Comparison of ENCODE assay signal across 1 cellular context in the genomic region with DNA sequence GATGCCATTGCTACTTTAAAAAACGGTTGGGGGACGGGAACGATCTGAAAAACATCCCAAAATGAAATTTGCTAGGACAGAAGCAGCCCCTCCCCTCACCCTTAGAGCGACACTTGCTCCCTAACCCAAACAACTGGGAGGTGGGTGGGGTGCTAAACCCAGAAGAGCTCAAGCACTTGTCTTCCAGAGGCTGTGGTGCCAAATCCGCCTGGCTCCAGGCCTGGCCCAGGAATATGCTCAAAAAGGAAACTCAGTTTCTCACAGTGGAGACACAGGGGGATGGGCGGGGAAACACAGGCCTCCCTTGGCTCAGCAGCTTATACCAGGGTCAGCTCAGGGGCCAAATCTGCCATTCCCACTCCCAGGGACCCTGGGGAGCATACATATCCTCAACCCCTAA.
TF ChIP-seq lines count a peak whose summit lies in the region.

No MANE protein-coding gene starts in this region.

TF ChIP-seq in HepG2, 621 proteins besides CTCF, POLR2A, EP300 and RAD21:
- TF ChIP-seq, protein P1, sequence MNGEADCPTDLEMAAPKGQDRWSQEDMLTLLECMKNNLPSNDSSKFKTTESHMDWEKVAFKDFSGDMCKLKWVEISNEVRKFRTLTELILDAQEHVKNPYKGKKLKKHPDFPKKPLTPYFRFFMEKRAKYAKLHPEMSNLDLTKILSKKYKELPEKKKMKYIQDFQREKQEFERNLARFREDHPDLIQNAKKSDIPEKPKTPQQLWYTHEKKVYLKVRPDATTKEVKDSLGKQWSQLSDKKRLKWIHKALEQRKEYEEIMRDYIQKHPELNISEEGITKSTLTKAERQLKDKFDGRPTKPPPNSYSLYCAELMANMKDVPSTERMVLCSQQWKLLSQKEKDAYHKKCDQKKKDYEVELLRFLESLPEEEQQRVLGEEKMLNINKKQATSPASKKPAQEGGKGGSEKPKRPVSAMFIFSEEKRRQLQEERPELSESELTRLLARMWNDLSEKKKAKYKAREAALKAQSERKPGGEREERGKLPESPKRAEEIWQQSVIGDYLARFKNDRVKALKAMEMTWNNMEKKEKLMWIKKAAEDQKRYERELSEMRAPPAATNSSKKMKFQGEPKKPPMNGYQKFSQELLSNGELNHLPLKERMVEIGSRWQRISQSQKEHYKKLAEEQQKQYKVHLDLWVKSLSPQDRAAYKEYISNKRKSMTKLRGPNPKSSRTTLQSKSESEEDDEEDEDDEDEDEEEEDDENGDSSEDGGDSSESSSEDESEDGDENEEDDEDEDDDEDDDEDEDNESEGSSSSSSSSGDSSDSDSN (CRISPR knock-in tag; IDR thresholded peaks at IDR 0.05), result 0 out of 2 replicates have a peak, but pooled peaks have one; percentile 1
- TF ChIP-seq POLR2G (IDR thresholded peaks at IDR 0.05; ENCODE audit: low read depth, low read length) (0 out of 2 replicates have a peak, but pooled peaks have one; percentile 17), ZFP91 (CRISPR knock-in tag; IDR thresholded peaks at IDR 0.05; ENCODE audit: borderline replicate concordance) (peak; percentile 44; the same call in 1 of the 2 replicates), TFAP4 (IDR thresholded peaks at IDR 0.05; ENCODE audit: borderline replicate concordance, low read depth) (0 out of 2 replicates have a peak, but pooled peaks have one; percentile 5), REST (IDR thresholded peaks at IDR 0.05; ENCODE audit: borderline replicate concordance in 1 of 2, low read depth in 1 of 2, low read length in 2 of 2) (no peak), NCOA2 (CRISPR knock-in tag; IDR thresholded peaks at IDR 0.05) (no peak), ZNF687 (CRISPR knock-in tag; IDR thresholded peaks at IDR 0.05) (peak; percentile 5; the same call in 1 of the 2 replicates)
- TF ChIP-seq, protein P2, sequence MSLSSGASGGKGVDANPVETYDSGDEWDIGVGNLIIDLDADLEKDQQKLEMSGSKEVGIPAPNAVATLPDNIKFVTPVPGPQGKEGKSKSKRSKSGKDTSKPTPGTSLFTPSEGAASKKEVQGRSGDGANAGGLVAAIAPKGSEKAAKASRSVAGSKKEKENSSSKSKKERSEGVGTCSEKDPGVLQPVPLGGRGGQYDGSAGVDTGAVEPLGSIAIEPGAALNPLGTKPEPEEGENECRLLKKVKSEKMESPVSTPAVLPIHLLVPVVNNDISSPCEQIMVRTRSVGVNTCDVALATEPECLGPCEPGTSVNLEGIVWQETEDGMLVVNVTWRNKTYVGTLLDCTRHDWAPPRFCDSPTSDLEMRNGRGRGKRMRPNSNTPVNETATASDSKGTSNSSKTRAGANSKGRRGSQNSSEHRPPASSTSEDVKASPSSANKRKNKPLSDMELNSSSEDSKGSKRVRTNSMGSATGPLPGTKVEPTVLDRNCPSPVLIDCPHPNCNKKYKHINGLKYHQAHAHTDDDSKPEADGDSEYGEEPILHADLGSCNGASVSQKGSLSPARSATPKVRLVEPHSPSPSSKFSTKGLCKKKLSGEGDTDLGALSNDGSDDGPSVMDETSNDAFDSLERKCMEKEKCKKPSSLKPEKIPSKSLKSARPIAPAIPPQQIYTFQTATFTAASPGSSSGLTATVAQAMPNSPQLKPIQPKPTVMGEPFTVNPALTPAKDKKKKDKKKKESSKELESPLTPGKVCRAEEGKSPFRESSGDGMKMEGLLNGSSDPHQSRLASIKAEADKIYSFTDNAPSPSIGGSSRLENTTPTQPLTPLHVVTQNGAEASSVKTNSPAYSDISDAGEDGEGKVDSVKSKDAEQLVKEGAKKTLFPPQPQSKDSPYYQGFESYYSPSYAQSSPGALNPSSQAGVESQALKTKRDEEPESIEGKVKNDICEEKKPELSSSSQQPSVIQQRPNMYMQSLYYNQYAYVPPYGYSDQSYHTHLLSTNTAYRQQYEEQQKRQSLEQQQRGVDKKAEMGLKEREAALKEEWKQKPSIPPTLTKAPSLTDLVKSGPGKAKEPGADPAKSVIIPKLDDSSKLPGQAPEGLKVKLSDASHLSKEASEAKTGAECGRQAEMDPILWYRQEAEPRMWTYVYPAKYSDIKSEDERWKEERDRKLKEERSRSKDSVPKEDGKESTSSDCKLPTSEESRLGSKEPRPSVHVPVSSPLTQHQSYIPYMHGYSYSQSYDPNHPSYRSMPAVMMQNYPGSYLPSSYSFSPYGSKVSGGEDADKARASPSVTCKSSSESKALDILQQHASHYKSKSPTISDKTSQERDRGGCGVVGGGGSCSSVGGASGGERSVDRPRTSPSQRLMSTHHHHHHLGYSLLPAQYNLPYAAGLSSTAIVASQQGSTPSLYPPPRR (CRISPR knock-in tag; IDR thresholded peaks at IDR 0.05; ENCODE audit: borderline replicate concordance), result 0 out of 2 replicates have a peak, but pooled peaks have one; percentile 32
